13 cellular contexts compared by ENCODE assay signal in the genomic region with DNA sequence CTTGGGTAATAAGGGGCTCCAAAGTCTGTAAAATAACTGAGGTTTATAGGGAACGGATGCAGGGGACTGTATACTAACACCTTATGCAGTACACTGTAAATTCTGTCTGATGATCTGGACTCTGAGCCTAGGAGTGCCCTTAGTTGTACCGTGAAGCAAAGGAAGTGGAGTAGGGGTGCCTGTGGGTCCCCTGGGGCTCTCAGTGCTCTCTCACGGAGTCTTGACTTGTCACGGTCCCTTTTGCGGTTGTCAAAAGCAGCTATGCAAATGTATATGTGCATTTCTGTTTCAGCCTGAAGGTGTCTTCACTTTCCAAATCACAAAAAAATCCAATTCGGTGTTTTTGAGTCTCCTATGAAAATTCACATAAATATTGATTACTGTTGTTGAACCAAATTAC. TPM values are rescaled to one million over a fixed set of nuclear protein-coding genes. Genes with fewer than 3 reads are reported as not detected.
DNase-seq lines count a peak whose midpoint lies in the region; ATAC-seq and TF ChIP-seq lines count a peak whose summit lies in the region.
"Had no signal": no experiment of that assay in that cellular context is flagged by ENCODE, and none has a peak within 500 bp of the region (broad histone marks: within the 10 kb centered on the region; RNA-seq: fewer than 3 reads in every experiment).

No MANE protein-coding gene starts in this region.

- ATAC-seq in GM18520 (IDR thresholded peaks at IDR 0.05; ENCODE audit: unreplicated experiment) (peak; percentile 100), GM21423 (IDR thresholded peaks at IDR 0.05; ENCODE audit: unreplicated experiment) (peak; percentile 100), HG03045 (IDR thresholded peaks at IDR 0.05; ENCODE audit: unreplicated experiment) (peak; percentile 77), foreskin keratinocyte (no peak), lower lobe of right lung (no peak)

- H3K9me3 ChIP-seq in OCI-LY1 (ENCODE audit: low read length) = no peaks in the 10 kb centered on the region
- H3K9me3 ChIP-seq in lower lobe of right lung = no peaks in the 10 kb centered on the region
- H3K9me3 ChIP-seq: SK-N-SH had no signal

- H3K27me3 ChIP-seq in OCI-LY1 (ENCODE audit: insufficient read depth, low read length) = no peaks in the 10 kb centered on the region
- no peaks in the 10 kb centered on the region for H3K27me3 ChIP-seq in foreskin keratinocyte
- H3K27me3 ChIP-seq in lower lobe of right lung (ENCODE audit: low read depth) = no peaks in the 10 kb centered on the region

- H3K4me1 ChIP-seq in OCI-LY1 (ENCODE audit: insufficient read depth, low read length, severe bottlenecking) (peaks cover 12% of the 10 kb centered on the region), foreskin keratinocyte (no peaks in the 10 kb centered on the region), lower lobe of right lung (no peaks in the 10 kb centered on the region)

- H3K36me3 ChIP-seq in OCI-LY1 (ENCODE audit: insufficient read depth, low read length) = no peaks in the 10 kb centered on the region
- no peaks in the 10 kb centered on the region for H3K36me3 ChIP-seq in lower lobe of right lung

- peak overlapping the region; percentile 62 for H3K4me2 ChIP-seq in OCI-LY1 (ENCODE audit: low read length)
- H3K4me2 ChIP-seq: SK-N-SH had no signal

- H3K9me3 Mint-ChIP-seq in glutamatergic neuron (ENCODE audit: unreplicated experiment) = peaks cover 8% of the 10 kb centered on the region
- H3K9me3 Mint-ChIP-seq: type B pancreatic cell had no signal

- intact Hi-C loops in lower lobe of right lung (cut with DNase I) = no loop called here

- peak overlapping the region; percentile 68 for H3K27ac ChIP-seq in OCI-LY1 (ENCODE audit: low read depth, low read length, poor library complexity, severe bottlenecking)
- H3K27ac ChIP-seq in foreskin keratinocyte = no peak overlapping the region
- H3K27ac ChIP-seq in lower lobe of right lung = no peak overlapping the region

- H3K4me3 Mint-ChIP-seq in glutamatergic neuron (ENCODE audit: unreplicated experiment) = no peak overlapping the region
- H3K4me3 Mint-ChIP-seq: type B pancreatic cell had no signal

- no peaks in the 10 kb centered on the region for H3K9me2 ChIP-seq in OCI-LY1 (ENCODE audit: low read depth, low read length)
- H3K9me2 ChIP-seq: SK-N-SH had no signal

- H3K36me3 Mint-ChIP-seq in glutamatergic neuron (ENCODE audit: unreplicated experiment) = peaks cover 9% of the 10 kb centered on the region
- H3K36me3 Mint-ChIP-seq: type B pancreatic cell had no signal

- H3K79me2 ChIP-seq in OCI-LY1 (ENCODE audit: insufficient read depth, low read length) = no peaks in the 10 kb centered on the region

- no peak for DNase-seq in foreskin keratinocyte
- no peak for DNase-seq in DMS53 treated with DMSO at 0.1 percent for 48 hours (lab: John Stamatoyannopoulos, UW; ENCODE audit: unreplicated experiment)
- no peak for DNase-seq in lower lobe of right lung
- DNase-seq in glutamatergic neuron = no peak
- DNase-seq: mesendoderm, NCI-H510A treated with DMSO at 0.1 percent for 48 hours, SK-N-SH had no signal

- H3K27ac Mint-ChIP-seq in glutamatergic neuron (ENCODE audit: unreplicated experiment) = no peak overlapping the region
- H3K27ac Mint-ChIP-seq: type B pancreatic cell had no signal

- H3K4me3 ChIP-seq in OCI-LY1 (ENCODE audit: low read depth, low read length, poor library complexity, severe bottlenecking) (peak overlapping the region; percentile 19), lower lobe of right lung (no peak overlapping the region)

- no peak for TF ChIP-seq CTCF in OCI-LY1 (IDR thresholded peaks at IDR 0.05; ENCODE audit: low read length)
- no peak for TF ChIP-seq CTCF in foreskin keratinocyte (conservative IDR thresholded peaks at IDR 0.05)
- no peak for TF ChIP-seq CTCF in lower lobe of right lung (IDR thresholded peaks at IDR 0.05)
- TF ChIP-seq CTCF in glutamatergic neuron (IDR thresholded peaks at IDR 0.05; ENCODE audit: partially characterized antibody, unreplicated experiment) = no peak

- no peaks in the 10 kb centered on the region for H3F3A ChIP-seq in OCI-LY1 (ENCODE audit: insufficient read depth, low read length)

- no peak overlapping the region for H3K9ac ChIP-seq in OCI-LY1 (ENCODE audit: low read length)
- H3K9ac ChIP-seq: SK-N-SH had no signal

- no peaks in the 10 kb centered on the region for H4K20me1 ChIP-seq in OCI-LY1 (ENCODE audit: insufficient read depth, low read length)

- H3K4me1 Mint-ChIP-seq in glutamatergic neuron (ENCODE audit: low read depth, unreplicated experiment) = no peaks in the 10 kb centered on the region

- peaks cover 3% of the 10 kb centered on the region for H3K27me3 Mint-ChIP-seq in glutamatergic neuron (ENCODE audit: unreplicated experiment)

- no peak overlapping the region for H2AFZ ChIP-seq in OCI-LY1 (ENCODE audit: low read length)

RNA-seq across cellular contexts. Expression of a gene that starts 17.8 kb away (rescaled TPM):
- total RNA-seq in foreskin keratinocyte (not detected in 2 replicates), lower lobe of right lung (not detected), glutamatergic neuron (ENCODE audit: unreplicated experiment) (0.25 TPM)
- polyA plus RNA-seq in foreskin keratinocyte = not detected in 2 replicates
- total RNA-seq: LHCN-M2 had no signal
- polyA plus RNA-seq: SK-N-SH had no signal

Comparison
In these comparisons a context has a peak if more than half of its experiments do, and no peak if none do; other contexts are left out.
1. ATAC-seq: peak in GM18520 (single experiment), GM21423 (single experiment) and HG03045 (single experiment); none in foreskin keratinocyte (single experiment) and lower lobe of right lung (0 of 2).